In the genomic region with DNA sequence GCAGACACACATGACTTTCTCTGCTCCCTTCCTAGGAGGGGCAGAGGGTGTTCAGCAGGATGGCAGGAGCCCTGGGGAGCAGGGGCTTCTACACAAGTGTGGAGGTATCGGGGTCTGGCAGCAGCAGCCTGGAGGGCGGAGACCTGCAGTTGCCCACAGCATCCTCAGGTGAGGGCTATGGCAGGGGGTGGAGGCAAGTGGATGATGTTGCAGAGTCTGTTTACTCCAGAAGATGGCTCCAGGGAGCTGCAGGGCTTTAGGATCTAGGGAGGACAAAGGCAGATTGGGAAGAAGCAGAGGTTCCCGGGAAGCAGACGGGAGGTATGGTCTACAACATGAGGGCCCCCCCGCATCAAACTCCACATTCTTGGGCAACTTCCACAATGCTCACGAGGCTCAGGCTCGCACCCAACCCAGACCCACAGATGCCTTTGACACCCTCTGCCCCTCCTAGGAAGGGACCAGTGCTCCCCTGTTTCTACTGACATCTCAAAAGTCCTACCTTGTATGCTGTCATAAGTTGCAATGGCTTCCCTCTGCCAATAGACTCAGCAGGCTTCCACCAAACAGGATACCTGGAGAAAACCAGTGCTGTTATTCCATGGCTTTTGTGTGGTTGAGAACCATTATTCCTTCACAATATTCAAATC, we compare ENCODE assay signal across 11 cellular contexts. TPM values are rescaled to one million over a fixed set of nuclear protein-coding genes. Genes with fewer than 3 reads are reported as not detected.
DNase-seq lines count a peak whose midpoint lies in the region; ATAC-seq and FAIRE-seq lines count a peak whose summit lies in the region.
"Had no signal": no experiment of that assay in that cellular context is flagged by ENCODE, and none has a peak within 500 bp of the region (broad histone marks: within the 10 kb centered on the region; RNA-seq: fewer than 3 reads in every experiment).

No MANE protein-coding gene starts in this region.

- WGBS in small intestine, 3 donors, result 10 to 27% (median 15%) methylated on average over 7 of the region's 7 CpGs

- no peaks in the 10 kb centered on the region for H3K36me3 ChIP-seq in small intestine (ENCODE audit: control insufficient read depth in 2 of 2, insufficient read depth in 2 of 2, low read length in 2 of 2)
- H3K36me3 ChIP-seq: BLaER1 treated with 17β-estradiol and CSF1 and Interleukin-3, amounts not matched to agents 10 nM and 100 nM had no signal

- no peaks in the 10 kb centered on the region for H3K4me1 ChIP-seq in small intestine (ENCODE audit: control insufficient read depth in 2 of 2, insufficient read depth in 1 of 2, low read depth in 1 of 2, low read length in 1 of 2)

- H3K4me3 ChIP-seq in small intestine (ENCODE audit: low read depth in 1 of 2, low read length in 2 of 2), result no peak overlapping the region
- H3K4me3 ChIP-seq: BLaER1 treated with 17β-estradiol and CSF1 and Interleukin-3, amounts not matched to agents 10 nM and 100 nM; skin epidermis had no signal

- H3K27me3 ChIP-seq in small intestine (ENCODE audit: control insufficient read depth in 2 of 2, insufficient read depth in 2 of 2, low read length in 2 of 2), result peaks cover 0 to 1% of the 10 kb centered on the region in 2 donors
- H3K27me3 ChIP-seq: BLaER1 treated with 17β-estradiol and CSF1 and Interleukin-3, amounts not matched to agents 10 nM and 100 nM had no signal

- no peak for FAIRE-seq in small intestine (lab: Jason Lieb, UNC)

- peak; percentile 19 for DNase-seq in NCI-H2029 (lab: John Stamatoyannopoulos, UW)
- no peak for DNase-seq in NCI-H2029 treated with DMSO at 0.1 percent for 48 hours (lab: John Stamatoyannopoulos, UW)
- DNase-seq in NCI-H2196 (lab: John Stamatoyannopoulos, UW; ENCODE audit: unreplicated experiment), result peak; percentile 34
- peak; percentile 29 for DNase-seq in cerebellar cortex (ENCODE audit: low spot score)
- DNase-seq in small intestine, result peak; percentile 21
- no peak for DNase-seq in stimulated activated CD4-positive, alpha-beta T cell treated with anti-CD3 and anti-CD28 coated beads, Interleukin-2, amount 100 ng/mL, for 24 hours
- no peak for DNase-seq in SKM-1 treated with dmso at 0.1 percent for 144 hours (lab: John Stamatoyannopoulos, UW; ENCODE audit: unreplicated experiment)
- DNase-seq: central memory CD4-positive, alpha-beta T cell had no signal

- H3K27ac ChIP-seq in small intestine (ENCODE audit: low read depth in 1 of 2, low read length in 1 of 2), result no peak overlapping the region
- H3K27ac ChIP-seq: BLaER1 treated with 17β-estradiol and CSF1 and Interleukin-3, amounts not matched to agents 10 nM and 100 nM; skin epidermis had no signal

- H3K9me3 ChIP-seq in small intestine (ENCODE audit: control insufficient read depth, low read depth), result no peaks in the 10 kb centered on the region
- H3K9me3 ChIP-seq: BLaER1 treated with 17β-estradiol and CSF1 and Interleukin-3, amounts not matched to agents 10 nM and 100 nM had no signal

- ATAC-seq in GM21360 (IDR thresholded peaks at IDR 0.05; ENCODE audit: unreplicated experiment), result no peak

RNA-seq across cellular contexts. Expression of a gene that starts 12.0 kb away (rescaled TPM):
- polyA plus RNA-seq in small intestine, result 1 to 10 TPM in 1 of 3 donors, under 1 TPM in 2; 0.22 to 1.3 (median 0.54) TPM

RNA-seq across cellular contexts. Expression of a gene that starts 19.6 kb away (rescaled TPM):
- polyA plus RNA-seq in small intestine, result 10 to 100 TPM in 1 of 3 donors, 1 to 10 TPM in 2; 7.8 to 14.4 (median 9.6) TPM

Comparison
In these comparisons a context has a peak if more than half of its experiments do, and no peak if none do; other contexts are left out.
1. DNase-seq: peak in NCI-H2029 (single experiment), NCI-H2196 (single experiment), cerebellar cortex (single experiment) and small intestine (single experiment); none in NCI-H2029 treated with DMSO at 0.1 percent for 48 hours (single experiment), stimulated activated CD4-positive, alpha-beta T cell treated with anti-CD3 and anti-CD28 coated beads, Interleukin-2, amount 100 ng/mL, for 24 hours (0 of 2) and SKM-1 treated with dmso at 0.1 percent for 144 hours (single experiment).